8 cellular contexts compared by ENCODE assay signal in the genomic region with DNA sequence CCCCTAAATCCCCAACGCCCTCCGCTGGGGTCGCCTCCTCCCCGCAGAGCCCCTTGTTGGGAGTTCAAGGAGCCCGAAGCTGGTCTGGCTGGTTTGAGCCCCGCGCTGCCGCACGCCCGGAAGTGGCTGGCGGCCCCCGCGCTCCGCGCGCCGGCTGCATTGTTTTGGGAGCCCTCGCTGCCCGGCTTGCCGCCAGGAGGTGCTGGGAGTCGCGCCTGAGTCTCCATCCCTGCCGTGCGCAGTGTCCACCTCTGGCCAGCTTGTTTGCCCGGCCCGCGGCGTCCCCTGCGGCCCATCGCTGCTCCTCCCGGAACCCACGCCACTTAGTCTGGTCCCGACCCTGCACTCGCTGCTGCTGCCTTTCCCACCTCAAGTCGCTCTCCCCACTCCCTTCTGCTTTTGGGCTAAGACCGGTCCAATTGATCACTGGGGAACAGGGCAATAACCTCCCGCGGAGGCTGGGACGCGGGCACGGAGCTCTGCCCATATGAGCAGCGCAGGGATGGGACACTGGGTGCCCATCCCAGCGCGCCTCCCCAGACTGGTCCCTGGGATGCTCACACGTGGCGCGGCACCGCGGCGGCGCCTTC. TPM values are rescaled to one million over a fixed set of nuclear protein-coding genes. Genes with fewer than 3 reads are reported as not detected.
DNase-seq lines count a peak whose midpoint lies in the region; ATAC-seq, FAIRE-seq and TF ChIP-seq lines count a peak whose summit lies in the region.

No MANE protein-coding gene starts in this region.

- no peak overlapping the region for H3K27ac Mint-ChIP-seq in CD8-positive, alpha-beta T cell

- no peaks in the 10 kb centered on the region for H3K36me3 ChIP-seq in CD8-positive, alpha-beta T cell (ENCODE audit: insufficient read depth, low read length)
- H3K36me3 ChIP-seq in Peyer's patch = no peaks in the 10 kb centered on the region
- no peaks in the 10 kb centered on the region for H3K36me3 ChIP-seq in esophagus squamous epithelium
- no peaks in the 10 kb centered on the region for H3K36me3 ChIP-seq in pancreas

- no peak for DNase-seq in CD8-positive, alpha-beta T cell
- DNase-seq in Peyer's patch (no peak), esophagus squamous epithelium (lab: John Stamatoyannopoulos, UW) (no peak), pancreas (peak in 5 of 6 donors; percentile 11 to 76 (median 43)), NCI-H1694 treated with DMSO at 0.1 percent for 48 hours (lab: John Stamatoyannopoulos, UW) (no peak), DMS79 treated with DMSO at 0.1 percent for 48 hours (lab: John Stamatoyannopoulos, UW) (no peak), NCI-H526 treated with DMSO at 0.1 percent for 48 hours (lab: John Stamatoyannopoulos, UW) (no peak), dedifferentiated amniotic fluid mesenchymal stem cell (ENCODE audit: extremely low spot score) (no peak)

- TF ChIP-seq POLR2A in Peyer's patch (IDR thresholded peaks at IDR 0.05) = no peak
- TF ChIP-seq POLR2A in esophagus squamous epithelium (IDR thresholded peaks at IDR 0.05) = no peak

- H3K27ac ChIP-seq in CD8-positive, alpha-beta T cell (ENCODE audit: low read depth, low read length) = no peak overlapping the region
- H3K27ac ChIP-seq in Peyer's patch = no peak overlapping the region
- peak overlapping the region; percentile 36 to 79 (median 64) for H3K27ac ChIP-seq in esophagus squamous epithelium
- no peak overlapping the region for H3K27ac ChIP-seq in pancreas

- CTCF ChIA-PET in CD8-positive, alpha-beta T cell (lab: Charles Lee) = interaction anchor here (1.0 to 1.4 kb wide), 2 partner anchors 14 to 228 kb away, joined by 3 read pairs; no protein-coding TSS in a partner anchor

- H3K4me1 ChIP-seq in CD8-positive, alpha-beta T cell (ENCODE audit: insufficient read depth, low read length) = peaks cover 45% of the 10 kb centered on the region
- H3K4me1 ChIP-seq in Peyer's patch (peaks cover 0 to 38% (median 7%) of the 10 kb centered on the region in 4 donors), esophagus squamous epithelium (peaks cover 22 to 51% (median 27%) of the 10 kb centered on the region in 3 donors), pancreas (peaks cover 0 to 16% (median 5%) of the 10 kb centered on the region in 3 donors)

- intact Hi-C loops in CD8-positive, alpha-beta T cell (cut with DNase I, micrococcal nuclease) = no loop called here
- intact Hi-C loops in esophagus squamous epithelium (cut with DNase I) = loop anchor here (10.0 kb wide), 1 partner anchor 524 kb away; no protein-coding TSS in a partner anchor
- intact Hi-C loops in pancreas (cut with DNase I) = no loop called here

- peaks cover 72% of the 10 kb centered on the region for H3K27me3 Mint-ChIP-seq in CD8-positive, alpha-beta T cell (ENCODE audit: low read depth)

- peak overlapping the region; percentile 79 for H3K4me3 Mint-ChIP-seq in CD8-positive, alpha-beta T cell

- H3K4me3 ChIP-seq in CD8-positive, alpha-beta T cell (ENCODE audit: low read depth, low read length) = peak overlapping the region; percentile 37
- H3K4me3 ChIP-seq in Peyer's patch (peak overlapping the region in 3 of 4 donors; percentile 11 to 32 (median 31)), esophagus squamous epithelium (peak overlapping the region in 3 of 4 donors; percentile 30 to 65 (median 47)), pancreas (peak overlapping the region in 2 of 4 donors; percentile 19 to 39)

- no peak for TF ChIP-seq CTCF in CD8-positive, alpha-beta T cell (IDR thresholded peaks at IDR 0.05)
- TF ChIP-seq CTCF in Peyer's patch (IDR thresholded peaks at IDR 0.05) (no peak), esophagus squamous epithelium (IDR thresholded peaks at IDR 0.05) (peak in 2 of 6 experiments; percentile 11 to 17), pancreas (IDR thresholded peaks at IDR 0.05) (no peak)

- FAIRE-seq in pancreas (lab: Jason Lieb, UNC) = no peak

- peaks cover 52% of the 10 kb centered on the region for H3K27me3 ChIP-seq in CD8-positive, alpha-beta T cell (ENCODE audit: insufficient read depth, low read length)
- H3K27me3 ChIP-seq in Peyer's patch = peaks cover 0 to 55% of the 10 kb centered on the region in 2 donors
- H3K27me3 ChIP-seq in esophagus squamous epithelium = peaks cover 22 to 95% (median 37%) of the 10 kb centered on the region in 4 donors
- H3K27me3 ChIP-seq in pancreas = peaks cover 0 to 51% (median 12%) of the 10 kb centered on the region in 4 donors

- POLR2A ChIA-PET in CD8-positive, alpha-beta T cell (lab: Charles Lee) = interaction anchor here (0.6 kb wide), 1 partner anchor 545 kb away, joined by 3 read pairs; no protein-coding TSS in a partner anchor

- no peaks in the 10 kb centered on the region for H3K36me3 Mint-ChIP-seq in CD8-positive, alpha-beta T cell

- no peaks in the 10 kb centered on the region for H3K9me3 ChIP-seq in CD8-positive, alpha-beta T cell (ENCODE audit: low read length)
- no peaks in the 10 kb centered on the region for H3K9me3 ChIP-seq in Peyer's patch
- H3K9me3 ChIP-seq in esophagus squamous epithelium = no peaks in the 10 kb centered on the region
- no peaks in the 10 kb centered on the region for H3K9me3 ChIP-seq in pancreas

- peak; percentile 46 for ATAC-seq in CD8-positive, alpha-beta T cell
- peak; percentile 44 to 65 (median 57) for ATAC-seq in pancreas

- H3K4me1 Mint-ChIP-seq in CD8-positive, alpha-beta T cell (ENCODE audit: low read depth) = peaks cover 46% of the 10 kb centered on the region

- H3K9me3 Mint-ChIP-seq in CD8-positive, alpha-beta T cell = no peaks in the 10 kb centered on the region

- 3 to 10% methylated on average over 2 to 13 of the region's 51 CpGs for WGBS in esophagus squamous epithelium, 2 donors
- 5% methylated on average over 46 to 51 of the region's 51 CpGs for WGBS in pancreas, 2 donors

RNA-seq across cellular contexts. Expression of gene SFRP2, which starts 2.2 kb away (rescaled TPM):
- total RNA-seq in CD8-positive, alpha-beta T cell = not detected
- total RNA-seq in Peyer's patch (10 to 100 TPM in 3 of 4 donors, 1 to 10 TPM in 1; 7.2 to 20.3 (median 18.7) TPM), esophagus squamous epithelium (100 to 1,000 TPM in 1 of 4 donors, 10 to 100 TPM in 1, 1 to 10 TPM in 2; 2.2 to 104 (median 13.3) TPM), pancreas (100 to 1,000 TPM in 1 of 6 donors, 10 to 100 TPM in 2, 1 to 10 TPM in 3; 1.5 to 136 (median 10.3) TPM)
- polyA plus RNA-seq in pancreas = 1 to 10 TPM; 4.7 to 6.9 TPM

RNA-seq across cellular contexts. Expression of gene RNF175, which starts 31.2 kb away (rescaled TPM):
- under 1 TPM; 0.24 to 0.58 TPM for total RNA-seq in CD8-positive, alpha-beta T cell
- not detected for total RNA-seq in Peyer's patch
- total RNA-seq in esophagus squamous epithelium = under 1 TPM in 1 of 4 donors, not detected in 3; 0.76 TPM
- total RNA-seq in pancreas = not detected
- polyA plus RNA-seq in pancreas = under 1 TPM in 1 of 2 donors, not detected in 1; 0.12 TPM

Comparison
In these comparisons a context has a peak if more than half of its experiments do, and no peak if none do; other contexts are left out.
1. DNase-seq: peak in pancreas (5 of 6); none in CD8-positive, alpha-beta T cell (0 of 7), Peyer's patch (0 of 3), esophagus squamous epithelium (single experiment), NCI-H1694 treated with DMSO at 0.1 percent for 48 hours (single experiment), DMS79 treated with DMSO at 0.1 percent for 48 hours (single experiment), NCI-H526 treated with DMSO at 0.1 percent for 48 hours (single experiment) and dedifferentiated amniotic fluid mesenchymal stem cell (single experiment).
2. H3K27ac ChIP-seq: peak in esophagus squamous epithelium (4 of 4); none in CD8-positive, alpha-beta T cell (single experiment), Peyer's patch (0 of 4) and pancreas (0 of 4).